ENCODE assay signal across 1 cellular context in genomic region chr5:124599048-124599973, GRCh38.
TF ChIP-seq lines count a peak whose summit lies in the region.

No MANE protein-coding gene starts in this region.

TF ChIP-seq in A549, 52 proteins besides CTCF, POLR2A, EP300 and RAD21 (continued from another document):
- TF ChIP-seq REST (IDR thresholded peaks at IDR 0.05) (no peak), CHD4 (IDR thresholded peaks at IDR 0.05; ENCODE audit: borderline replicate concordance) (no peak), JUNB (IDR thresholded peaks at IDR 0.05) (peak; percentile 70; the same call in 1 of the 2 replicates), BHLHE40 (IDR thresholded peaks at IDR 0.05; ENCODE audit: low read depth, low read length) (no peak), HEYL (CRISPR knock-in tag; IDR thresholded peaks at IDR 0.05) (no peak), PHF8 (IDR thresholded peaks at IDR 0.05; ENCODE audit: borderline replicate concordance, low read depth) (no peak), FOSL2 (IDR thresholded peaks at IDR 0.05) (no peak), FOSL2 (CRISPR knock-in tag; IDR thresholded peaks at IDR 0.05) (peak; percentile 57; the same call in 1 of the 2 replicates), EHMT2 (IDR thresholded peaks at IDR 0.05; ENCODE audit: low read depth) (no peak), RNF2 (IDR thresholded peaks at IDR 0.05; ENCODE audit: borderline replicate concordance, low read depth) (no peak), RCOR1 (IDR thresholded peaks at IDR 0.05; ENCODE audit: low read depth, low read length) (no peak), SMC3 (IDR thresholded peaks at IDR 0.05) (peak; percentile 35; the same call in 2 of the 3 replicates), MYC (IDR thresholded peaks at IDR 0.05; ENCODE audit: borderline replicate concordance, low read length) (no peak), PBX3 (IDR thresholded peaks at IDR 0.05) (no peak)
- TF ChIP-seq, protein P1, sequence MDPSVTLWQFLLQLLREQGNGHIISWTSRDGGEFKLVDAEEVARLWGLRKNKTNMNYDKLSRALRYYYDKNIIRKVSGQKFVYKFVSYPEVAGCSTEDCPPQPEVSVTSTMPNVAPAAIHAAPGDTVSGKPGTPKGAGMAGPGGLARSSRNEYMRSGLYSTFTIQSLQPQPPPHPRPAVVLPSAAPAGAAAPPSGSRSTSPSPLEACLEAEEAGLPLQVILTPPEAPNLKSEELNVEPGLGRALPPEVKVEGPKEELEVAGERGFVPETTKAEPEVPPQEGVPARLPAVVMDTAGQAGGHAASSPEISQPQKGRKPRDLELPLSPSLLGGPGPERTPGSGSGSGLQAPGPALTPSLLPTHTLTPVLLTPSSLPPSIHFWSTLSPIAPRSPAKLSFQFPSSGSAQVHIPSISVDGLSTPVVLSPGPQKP (IDR thresholded peaks at IDR 0.05; ENCODE audit: low read depth, low read length), result no peak
- TF ChIP-seq, protein P2, sequence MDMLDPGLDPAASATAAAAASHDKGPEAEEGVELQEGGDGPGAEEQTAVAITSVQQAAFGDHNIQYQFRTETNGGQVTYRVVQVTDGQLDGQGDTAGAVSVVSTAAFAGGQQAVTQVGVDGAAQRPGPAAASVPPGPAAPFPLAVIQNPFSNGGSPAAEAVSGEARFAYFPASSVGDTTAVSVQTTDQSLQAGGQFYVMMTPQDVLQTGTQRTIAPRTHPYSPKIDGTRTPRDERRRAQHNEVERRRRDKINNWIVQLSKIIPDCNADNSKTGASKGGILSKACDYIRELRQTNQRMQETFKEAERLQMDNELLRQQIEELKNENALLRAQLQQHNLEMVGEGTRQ (IDR thresholded peaks at IDR 0.05), result no peak
- TF ChIP-seq, protein P3, sequence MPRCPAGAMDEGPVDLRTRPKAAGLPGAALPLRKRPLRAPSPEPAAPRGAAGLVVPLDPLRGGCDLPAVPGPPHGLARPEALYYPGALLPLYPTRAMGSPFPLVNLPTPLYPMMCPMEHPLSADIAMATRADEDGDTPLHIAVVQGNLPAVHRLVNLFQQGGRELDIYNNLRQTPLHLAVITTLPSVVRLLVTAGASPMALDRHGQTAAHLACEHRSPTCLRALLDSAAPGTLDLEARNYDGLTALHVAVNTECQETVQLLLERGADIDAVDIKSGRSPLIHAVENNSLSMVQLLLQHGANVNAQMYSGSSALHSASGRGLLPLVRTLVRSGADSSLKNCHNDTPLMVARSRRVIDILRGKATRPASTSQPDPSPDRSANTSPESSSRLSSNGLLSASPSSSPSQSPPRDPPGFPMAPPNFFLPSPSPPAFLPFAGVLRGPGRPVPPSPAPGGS (IDR thresholded peaks at IDR 0.05), result peak; percentile 62; the same call in 1 of the 3 replicates
- TF ChIP-seq, protein P4, sequence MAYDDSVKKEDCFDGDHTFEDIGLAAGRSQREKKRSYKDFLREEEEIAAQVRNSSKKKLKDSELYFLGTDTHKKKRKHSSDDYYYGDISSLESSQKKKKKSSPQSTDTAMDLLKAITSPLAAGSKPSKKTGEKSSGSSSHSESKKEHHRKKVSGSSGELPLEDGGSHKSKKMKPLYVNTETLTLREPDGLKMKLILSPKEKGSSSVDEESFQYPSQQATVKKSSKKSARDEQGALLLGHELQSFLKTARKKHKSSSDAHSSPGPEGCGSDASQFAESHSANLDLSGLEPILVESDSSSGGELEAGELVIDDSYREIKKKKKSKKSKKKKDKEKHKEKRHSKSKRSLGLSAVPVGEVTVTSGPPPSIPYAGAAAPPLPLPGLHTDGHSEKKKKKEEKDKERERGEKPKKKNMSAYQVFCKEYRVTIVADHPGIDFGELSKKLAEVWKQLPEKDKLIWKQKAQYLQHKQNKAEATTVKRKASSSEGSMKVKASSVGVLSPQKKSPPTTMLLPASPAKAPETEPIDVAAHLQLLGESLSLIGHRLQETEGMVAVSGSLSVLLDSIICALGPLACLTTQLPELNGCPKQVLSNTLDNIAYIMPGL (CRISPR knock-in tag; IDR thresholded peaks at IDR 0.05; ENCODE audit: borderline replicate concordance), result no peak
- TF ChIP-seq, protein P5, sequence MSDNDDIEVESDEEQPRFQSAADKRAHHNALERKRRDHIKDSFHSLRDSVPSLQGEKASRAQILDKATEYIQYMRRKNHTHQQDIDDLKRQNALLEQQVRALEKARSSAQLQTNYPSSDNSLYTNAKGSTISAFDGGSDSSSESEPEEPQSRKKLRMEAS (IDR thresholded peaks at IDR 0.05), result peak; percentile 69
- TF ChIP-seq, protein P6, sequence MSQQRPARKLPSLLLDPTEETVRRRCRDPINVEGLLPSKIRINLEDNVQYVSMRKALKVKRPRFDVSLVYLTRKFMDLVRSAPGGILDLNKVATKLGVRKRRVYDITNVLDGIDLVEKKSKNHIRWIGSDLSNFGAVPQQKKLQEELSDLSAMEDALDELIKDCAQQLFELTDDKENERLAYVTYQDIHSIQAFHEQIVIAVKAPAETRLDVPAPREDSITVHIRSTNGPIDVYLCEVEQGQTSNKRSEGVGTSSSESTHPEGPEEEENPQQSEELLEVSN (IDR thresholded peaks at IDR 0.05; ENCODE audit: borderline replicate concordance, low read depth), result no peak
